1 cellular context compared by ENCODE assay signal in genomic region chr5:62653001-62653863, GRCh38.
TF ChIP-seq lines count a peak whose summit lies in the region.

No MANE protein-coding gene starts in this region.

TF ChIP-seq in K562, 482 proteins besides CTCF, POLR2A, EP300 and RAD21 (continued from another document):
- no peak for TF ChIP-seq ZNF444 (CRISPR knock-in tag; IDR thresholded peaks at IDR 0.05)
